ENCODE assay signal across 8 cellular contexts in genomic region chr10:69061305-69062161, GRCh38. TPM values are rescaled to one million over a fixed set of nuclear protein-coding genes. Genes with fewer than 3 reads are reported as not detected.
A peak's percentile ranks its signal among the peaks of the same experiment; 100 is the strongest.
DNase-seq lines count a peak whose midpoint lies in the region; ATAC-seq and TF ChIP-seq lines count a peak whose summit lies in the region.

No MANE protein-coding gene starts in this region.

- no peaks in the 10 kb centered on the region for H3K9me3 Mint-ChIP-seq in chondrocyte (ENCODE audit: low read depth)

- intact Hi-C loops in right lobe of liver (cut with DNase I): no loop called here

- no peaks in the 10 kb centered on the region for H3K36me3 ChIP-seq in right lobe of liver

- H3K4me1 ChIP-seq in right lobe of liver: peaks cover 0 to 3% (median 0%) of the 10 kb centered on the region in 4 donors

- peak; percentile 46 for TF ChIP-seq POLR2A in right lobe of liver (IDR thresholded peaks at IDR 0.05)

- H3K27me3 Mint-ChIP-seq in chondrocyte (ENCODE audit: low read depth): no peaks in the 10 kb centered on the region

- no peaks in the 10 kb centered on the region for H3K36me3 Mint-ChIP-seq in chondrocyte (ENCODE audit: low read depth)

- H3K4me3 ChIP-seq in right lobe of liver: no peak overlapping the region

- WGBS in right lobe of liver (ENCODE audit: insufficient coverage, low coverage, low lambda C conversion rate, missing lambda C conversion rate): 10% methylated on average over 14 of the region's 20 CpGs

- H3K9me3 ChIP-seq in right lobe of liver: no peaks in the 10 kb centered on the region

- ATAC-seq in HG03108 (IDR thresholded peaks at IDR 0.05; ENCODE audit: unreplicated experiment) (peak; percentile 43), right lobe of liver (peak; percentile 77 to 90 (median 80))

- H3K4me1 Mint-ChIP-seq in chondrocyte (ENCODE audit: low read depth): peaks cover 38% of the 10 kb centered on the region

- H3K27ac Mint-ChIP-seq in chondrocyte (ENCODE audit: unreplicated experiment): peak overlapping the region; percentile 94

- H3K4me3 Mint-ChIP-seq in chondrocyte (ENCODE audit: unreplicated experiment): peak overlapping the region; percentile 71

- TF ChIP-seq CTCF in chondrocyte (IDR thresholded peaks at IDR 0.05): no peak
- no peak for TF ChIP-seq CTCF in right lobe of liver (IDR thresholded peaks at IDR 0.05)

- peak; percentile 27 for DNase-seq in activated naive CD4-positive, alpha-beta T cell treated with Interleukin-2 at 50 U/mL for 16 hours
- no peak for DNase-seq in activated naive CD4-positive, alpha-beta T cell treated with anti-CD3 and anti-CD28 coated beads, Interleukin-2, amount 50 U/mL, for 16 hours
- DNase-seq in SKM-1 (lab: John Stamatoyannopoulos, UW; ENCODE audit: unreplicated experiment) (peak; percentile 97), chondrocyte (ENCODE audit: low spot score) (no peak), right lobe of liver (peak in 2 of 3 donors; percentile 55 to 66), substantia nigra (lab: John Stamatoyannopoulos, UW) (peak in 13 of 49 donors; percentile 10 to 51 (median 31)), NCI-H748 (lab: John Stamatoyannopoulos, UW; ENCODE audit: unreplicated experiment) (no peak)

- peak overlapping the region; percentile 64 to 95 (median 75) for H3K27ac ChIP-seq in right lobe of liver
- H3K27ac ChIP-seq in substantia nigra (ENCODE audit: low read depth, low read length, poor library complexity, severe bottlenecking): peak overlapping the region; percentile 73

- H3K27me3 ChIP-seq in right lobe of liver: no peaks in the 10 kb centered on the region

RNA-seq across cellular contexts. Expression of gene SRGN, which starts 26.4 kb away (rescaled TPM):
- total RNA-seq in chondrocyte: 10.3 to 16.1 TPM (median 16.0 TPM) in 3 replicates
- 10 to 100 TPM; 20.0 to 95.1 (median 31.9) TPM for total RNA-seq in right lobe of liver

Comparison
In these comparisons a context has a peak if more than half of its experiments do, and no peak if none do; other contexts are left out.
1. DNase-seq: peak in activated naive CD4-positive, alpha-beta T cell treated with Interleukin-2 at 50 U/mL for 16 hours (single experiment), SKM-1 (single experiment) and right lobe of liver (2 of 3); none in activated naive CD4-positive, alpha-beta T cell treated with anti-CD3 and anti-CD28 coated beads, Interleukin-2, amount 50 U/mL, for 16 hours (single experiment), chondrocyte (single experiment) and NCI-H748 (single experiment).